Comparison of ENCODE assay signal across 22 cellular contexts in genomic region chr1:33317354-33317753, GRCh38. TPM values are rescaled to one million over a fixed set of nuclear protein-coding genes. Genes with fewer than 3 reads are reported as not detected.
"Had no signal": no experiment of that assay in that cellular context is flagged by ENCODE, and none has a peak within 500 bp of the region (broad histone marks: within the 10 kb centered on the region; RNA-seq: fewer than 3 reads in every experiment).

No MANE protein-coding gene starts in this region.

- H3K36me3 ChIP-seq: breast epithelium had no signal

- H3K9me3 Mint-ChIP-seq: activated CD8-positive, alpha-beta T cell treated with anti-CD3 and anti-CD28 coated beads for 36 hours; activated naive CD8-positive, alpha-beta T cell treated with anti-CD3 and anti-CD28 coated beads, Interleukin-2, amount 10 ng/mL, durations not matched to agents 7 days and 5 days; T-helper 1 cell treated with Interleukin-12 subunit alpha and Interleukin-12 subunit beta and Interleukin-4 antibody, amounts not matched to agents 30 μg/mL and 1 μg/mL, for 36 hours had no signal

- H3K27me3 Mint-ChIP-seq: activated CD8-positive, alpha-beta T cell treated with anti-CD3 and anti-CD28 coated beads for 36 hours had no signal

- ATAC-seq: activated CD4-positive, CD25-positive, alpha-beta regulatory T cell treated with anti-CD3 and anti-CD28 coated beads, Interleukin-2, amount 50 U/mL, for 24 hours; activated CD8-positive, alpha-beta T cell treated with anti-CD3 and anti-CD28 coated beads for 36 hours had no signal

- H3K4me1 Mint-ChIP-seq: activated naive CD8-positive, alpha-beta T cell treated with anti-CD3 and anti-CD28 coated beads, Interleukin-2, amount 10 ng/mL, durations not matched to agents 7 days and 5 days had no signal

- H3K27ac ChIP-seq: Peyer's patch had no signal

- DNase-seq: activated CD4-positive, alpha-beta T cell treated with anti-CD3 and anti-CD28 coated beads for 4 hours; activated CD8-positive, alpha-beta memory T cell treated with anti-CD3 and anti-CD28 coated beads, Interleukin-2, amount 50 U/mL, for 4 hours; activated CD8-positive, alpha-beta T cell treated with anti-CD3 and anti-CD28 coated beads for 36 hours; activated naive CD4-positive, alpha-beta T cell treated with anti-CD3 and anti-CD28 coated beads, Interleukin-2, amount 50 U/mL, for 16 hours; activated naive CD8-positive, alpha-beta T cell treated with anti-CD3 and anti-CD28 coated beads, Interleukin-2, amount 10 ng/mL, durations not matched to agents 7 days and 5 days; caudate nucleus; MV-4-11; NCI-H1105; NCI-H1436 treated with DMSO at 0.1 percent for 48 hours; NCI-H187; NCI-H2081; NCI-H446; NCI-H524; Peyer's patch; SHP77 treated with DMSO at 0.1 percent for 48 hours had no signal

- H3K9me3 ChIP-seq: breast epithelium, Peyer's patch had no signal

- H3K4me3 Mint-ChIP-seq: activated CD8-positive, alpha-beta T cell treated with anti-CD3 and anti-CD28 coated beads for 36 hours; activated naive CD8-positive, alpha-beta T cell treated with anti-CD3 and anti-CD28 coated beads, Interleukin-2, amount 10 ng/mL, durations not matched to agents 7 days and 5 days; T-helper 1 cell treated with Interleukin-12 subunit alpha and Interleukin-12 subunit beta and Interleukin-4 antibody, amounts not matched to agents 30 μg/mL and 1 μg/mL, for 36 hours had no signal

- H3K36me3 Mint-ChIP-seq: activated naive CD8-positive, alpha-beta T cell treated with anti-CD3 and anti-CD28 coated beads, Interleukin-2, amount 10 ng/mL, durations not matched to agents 7 days and 5 days had no signal

- H3K27ac Mint-ChIP-seq: activated CD8-positive, alpha-beta T cell treated with anti-CD3 and anti-CD28 coated beads for 36 hours; activated naive CD8-positive, alpha-beta T cell treated with anti-CD3 and anti-CD28 coated beads, Interleukin-2, amount 10 ng/mL, durations not matched to agents 7 days and 5 days; T-helper 1 cell treated with Interleukin-12 subunit alpha and Interleukin-12 subunit beta and Interleukin-4 antibody, amounts not matched to agents 30 μg/mL and 1 μg/mL, for 36 hours had no signal

- H3K4me1 ChIP-seq: breast epithelium, Peyer's patch had no signal

- H3K27me3 ChIP-seq: breast epithelium, Peyer's patch had no signal

- H3K4me3 ChIP-seq: breast epithelium, Peyer's patch had no signal

RNA-seq across cellular contexts. Expression of gene A3GALT2, which starts 3.5 kb away (rescaled TPM):
- total RNA-seq: activated CD8-positive, alpha-beta T cell treated with anti-CD3 and anti-CD28 coated beads for 36 hours; breast epithelium; cerebellum; MCF 10A; Peyer's patch; SK-MEL-5 had no signal
- polyA plus RNA-seq: aorta had no signal
